In the genomic region with DNA sequence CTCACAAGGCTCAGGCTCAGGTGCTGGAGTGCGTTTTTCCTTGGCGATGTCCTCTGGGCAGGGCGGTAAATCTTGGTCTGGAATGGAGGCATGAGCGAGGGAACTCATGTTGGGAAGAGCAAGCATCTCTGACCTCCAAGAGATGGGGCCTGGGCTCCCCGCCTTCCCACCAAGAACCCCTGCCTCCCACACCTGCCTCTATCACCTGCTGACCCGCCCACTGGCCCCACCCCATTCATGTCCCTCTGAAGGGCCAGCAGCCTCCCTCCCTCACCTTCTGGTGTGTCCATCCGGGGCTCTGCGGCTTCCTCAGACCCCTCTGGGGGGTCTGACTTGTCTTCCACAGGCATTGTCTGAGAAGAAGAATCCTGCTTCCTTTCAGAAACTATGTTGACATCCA, we compare ENCODE assay signal across 42 cellular contexts. TPM values are rescaled to one million over a fixed set of nuclear protein-coding genes. Genes with fewer than 3 reads are reported as not detected.
"Had no signal": no experiment of that assay in that cellular context is flagged by ENCODE, and none has a peak within 500 bp of the region (broad histone marks: within the 10 kb centered on the region; RNA-seq: fewer than 3 reads in every experiment).

No MANE protein-coding gene starts in this region.

- H3K27ac ChIP-seq: adrenal gland, ascending aorta, body of pancreas, brain microvascular endothelial cell, breast epithelium, cardiac muscle cell had no signal

- H3K4me1 Mint-ChIP-seq: activated naive CD4-positive, alpha-beta T cell treated with anti-CD3 and anti-CD28 coated beads, Interleukin-2, amount 10 ng/mL, durations not matched to agents 7 days and 5 days; activated naive CD4-positive, alpha-beta T cell treated with anti-CD3 and anti-CD28 coated beads, Interleukin-2, amount 50 U/mL, for 24 hours; brain had no signal

- DNase-seq: activated effector memory CD4-positive, alpha-beta T cell treated with anti-CD3 and anti-CD28 coated beads, Interleukin-2, amount 50 U/mL, for 16 hours; activated effector memory CD4-positive, alpha-beta T cell treated with Interleukin-2 at 50 U/mL for 16 hours; activated gamma-delta T cell; activated gamma-delta T cell treated with Interleukin-2 at 50 U/mL for 16 hours; activated naive CD4-positive, alpha-beta T cell; activated naive CD4-positive, alpha-beta T cell treated with anti-CD3 and anti-CD28 coated beads for 36 hours; activated naive CD4-positive, alpha-beta T cell treated with anti-CD3 and anti-CD28 coated beads, Interleukin-2, amount 10 ng/mL, durations not matched to agents 7 days and 5 days; activated naive CD4-positive, alpha-beta T cell treated with anti-CD3 and anti-CD28 coated beads, Interleukin-2, amount 50 U/mL, for 16 hours; activated naive CD4-positive, alpha-beta T cell treated with Interleukin-2 at 50 U/mL for 16 hours; activated naive CD8-positive, alpha-beta T cell treated with anti-CD3 and anti-CD28 coated beads for 36 hours; activated naive CD8-positive, alpha-beta T cell treated with anti-CD3 and anti-CD28 coated beads, Interleukin-2, amount 10 ng/mL, durations not matched to agents 7 days and 5 days; activated naive CD8-positive, alpha-beta T cell treated with anti-CD3 and anti-CD28 coated beads, Interleukin-2, amount 50 U/mL, for 24 hours; activated T-cell treated with anti-CD3 and anti-CD28 coated beads for 4 hours; activated T-cell treated with anti-CD3 and anti-CD28 coated beads, Interleukin-2, amount 50 U/mL, for 1 hour; activated T-cell treated with anti-CD3 and anti-CD28 coated beads, Interleukin-2, amount 50 U/mL, for 24 hours; activated T-cell treated with anti-CD3 and anti-CD28 coated beads, Interleukin-2, amount 50 U/mL, for 4 hours; activated T-cell treated with anti-CD3 and anti-CD28 coated beads, Interleukin-2, amount 50 U/mL, for 48 hours; amniotic stem cell; amygdala; anterior cingulate cortex; aorta; body of pancreas; brain microvascular endothelial cell; caudate nucleus; central memory CD4-positive, alpha-beta T cell; cerebellar nuclear complex had no signal

- H3K9me3 Mint-ChIP-seq: activated naive CD4-positive, alpha-beta T cell treated with anti-CD3 and anti-CD28 coated beads, Interleukin-2, amount 50 U/mL, for 24 hours; activated naive CD4-positive, alpha-beta T cell treated with anti-CD3 and anti-CD28 coated beads, Interleukin-2, amount 50 U/mL, for 72 hours; activated naive CD8-positive, alpha-beta T cell treated with anti-CD3 and anti-CD28 coated beads for 36 hours; activated naive CD8-positive, alpha-beta T cell treated with anti-CD3 and anti-CD28 coated beads, Interleukin-2, amount 50 U/mL, for 24 hours; activated T-cell treated with anti-CD3 and anti-CD28 coated beads, Interleukin-2, amount 50 U/mL, for 24 hours; activated T-cell treated with anti-CD3 and anti-CD28 coated beads, Interleukin-2, amount 50 U/mL, for 4 hours; activated T-helper 1 cell treated with anti-CD3 and anti-CD28 coated beads, Interleukin-12 subunit alpha, Interleukin-12 subunit beta, Interleukin-2, Interleukin-4 antibody, amounts not matched to agents 30 ng/mL and 10 ng/mL and 1 ng/mL, durations not matched to agents 14 hours and 24 hours and 36 hours; activated T-helper 17 cell treated with anti-CD3 and anti-CD28 coated beads, Interleukin-2, amount 50 U/mL, for 72 hours; central memory CD8-positive, alpha-beta T cell had no signal

- H3K27me3 ChIP-seq: adrenal gland, ascending aorta, body of pancreas, brain microvascular endothelial cell, breast epithelium, cardiac muscle cell had no signal

- FAIRE-seq: astrocyte, bronchial epithelial cell had no signal

- H3K27ac Mint-ChIP-seq: activated naive CD4-positive, alpha-beta T cell treated with anti-CD3 and anti-CD28 coated beads for 36 hours; activated naive CD4-positive, alpha-beta T cell treated with anti-CD3 and anti-CD28 coated beads, Interleukin-2, amount 10 ng/mL, durations not matched to agents 7 days and 5 days; activated naive CD4-positive, alpha-beta T cell treated with anti-CD3 and anti-CD28 coated beads, Interleukin-2, amount 50 U/mL, for 24 hours; activated naive CD4-positive, alpha-beta T cell treated with anti-CD3 and anti-CD28 coated beads, Interleukin-2, amount 50 U/mL, for 72 hours; activated naive CD8-positive, alpha-beta T cell; activated naive CD8-positive, alpha-beta T cell treated with anti-CD3 and anti-CD28 coated beads for 36 hours; activated naive CD8-positive, alpha-beta T cell treated with anti-CD3 and anti-CD28 coated beads, Interleukin-2, amount 10 ng/mL, durations not matched to agents 7 days and 5 days; activated naive CD8-positive, alpha-beta T cell treated with anti-CD3 and anti-CD28 coated beads, Interleukin-2, amount 50 U/mL, for 24 hours; activated T-cell treated with anti-CD3 and anti-CD28 coated beads, Interleukin-2, amount 50 U/mL, for 24 hours; activated T-helper 1 cell treated with anti-CD3 and anti-CD28 coated beads, Interleukin-12 subunit alpha, Interleukin-12 subunit beta, Interleukin-2, Interleukin-4 antibody, amounts not matched to agents 30 ng/mL and 10 ng/mL and 1 ng/mL, durations not matched to agents 14 hours and 24 hours and 36 hours; activated T-helper 17 cell treated with anti-CD3 and anti-CD28 coated beads, Interleukin-2, amount 50 U/mL, for 72 hours; activated T-helper 2 cell treated with anti-CD3 and anti-CD28 coated beads, Interferon-gamma antibody, Interleukin-2, Interleukin-4, amounts not matched to agents 10 μg/mL and 5 μg/mL and 100 μg/mL, durations not matched to agents 14 hours and 24 hours and 36 hours; brain had no signal

- H3K4me1 ChIP-seq: ascending aorta, body of pancreas, breast epithelium had no signal

- ATAC-seq: activated naive CD4-positive, alpha-beta T cell treated with anti-CD3 and anti-CD28 coated beads, Interleukin-2, amount 50 U/mL, for 72 hours; activated naive CD8-positive, alpha-beta T cell treated with anti-CD3 and anti-CD28 coated beads, Interleukin-2, amount 50 U/mL, for 24 hours; activated T-cell treated with anti-CD3 and anti-CD28 coated beads, Interleukin-2, amount 50 U/mL, for 4 hours; activated T-helper 17 cell treated with anti-CD3 and anti-CD28 coated beads, Interleukin-2, amount 50 U/mL, for 72 hours; body of pancreas had no signal

- H3K27me3 Mint-ChIP-seq: activated naive CD4-positive, alpha-beta T cell treated with anti-CD3 and anti-CD28 coated beads, Interleukin-2, amount 10 ng/mL, durations not matched to agents 7 days and 5 days; activated naive CD4-positive, alpha-beta T cell treated with anti-CD3 and anti-CD28 coated beads, Interleukin-2, amount 50 U/mL, for 24 hours; activated naive CD8-positive, alpha-beta T cell; activated naive CD8-positive, alpha-beta T cell treated with anti-CD3 and anti-CD28 coated beads for 36 hours; activated naive CD8-positive, alpha-beta T cell treated with anti-CD3 and anti-CD28 coated beads, Interleukin-2, amount 10 ng/mL, durations not matched to agents 7 days and 5 days; activated naive CD8-positive, alpha-beta T cell treated with anti-CD3 and anti-CD28 coated beads, Interleukin-2, amount 50 U/mL, for 24 hours; activated T-cell treated with anti-CD3 and anti-CD28 coated beads, Interleukin-2, amount 50 U/mL, for 24 hours; activated T-helper 17 cell treated with anti-CD3 and anti-CD28 coated beads, Interleukin-2, amount 50 U/mL, for 72 hours; central memory CD8-positive, alpha-beta T cell had no signal

- H3K4me3 ChIP-seq: adrenal gland, ascending aorta, body of pancreas, breast epithelium, cardiac muscle cell had no signal

- H3K4me3 Mint-ChIP-seq: activated naive CD4-positive, alpha-beta T cell treated with anti-CD3 and anti-CD28 coated beads for 36 hours; activated naive CD4-positive, alpha-beta T cell treated with anti-CD3 and anti-CD28 coated beads, Interleukin-2, amount 10 ng/mL, durations not matched to agents 7 days and 5 days; activated naive CD4-positive, alpha-beta T cell treated with anti-CD3 and anti-CD28 coated beads, Interleukin-2, amount 50 U/mL, for 24 hours; activated naive CD8-positive, alpha-beta T cell; activated naive CD8-positive, alpha-beta T cell treated with anti-CD3 and anti-CD28 coated beads for 36 hours; activated naive CD8-positive, alpha-beta T cell treated with anti-CD3 and anti-CD28 coated beads, Interleukin-2, amount 10 ng/mL, durations not matched to agents 7 days and 5 days; activated naive CD8-positive, alpha-beta T cell treated with anti-CD3 and anti-CD28 coated beads, Interleukin-2, amount 50 U/mL, for 24 hours; activated T-cell treated with anti-CD3 and anti-CD28 coated beads, Interleukin-2, amount 50 U/mL, for 24 hours; activated T-cell treated with anti-CD3 and anti-CD28 coated beads, Interleukin-2, amount 50 U/mL, for 4 hours; activated T-helper 1 cell treated with anti-CD3 and anti-CD28 coated beads, Interleukin-12 subunit alpha, Interleukin-12 subunit beta, Interleukin-2, Interleukin-4 antibody, amounts not matched to agents 30 ng/mL and 10 ng/mL and 1 ng/mL, durations not matched to agents 14 hours and 24 hours and 36 hours; activated T-helper 17 cell treated with anti-CD3 and anti-CD28 coated beads, Interleukin-2, amount 50 U/mL, for 72 hours; brain; central memory CD8-positive, alpha-beta T cell had no signal

- H3K9me3 ChIP-seq: adrenal gland, ascending aorta, body of pancreas, breast epithelium had no signal

RNA-seq across cellular contexts. Expression of a gene that starts 31.2 kb away (rescaled TPM):
- total RNA-seq: activated naive CD4-positive, alpha-beta T cell treated with anti-CD3 and anti-CD28 coated beads for 36 hours; activated naive CD4-positive, alpha-beta T cell treated with anti-CD3 and anti-CD28 coated beads, Interleukin-2, amount 50 U/mL, for 72 hours; activated naive CD8-positive, alpha-beta T cell treated with anti-CD3 and anti-CD28 coated beads for 36 hours; activated naive CD8-positive, alpha-beta T cell treated with anti-CD3 and anti-CD28 coated beads, Interleukin-2, amount 10 ng/mL, durations not matched to agents 7 days and 5 days; activated T-cell treated with anti-CD3 and anti-CD28 coated beads, Interleukin-2, amount 50 U/mL, for 4 hours; activated T-helper 1 cell treated with anti-CD3 and anti-CD28 coated beads, Interleukin-12 subunit alpha, Interleukin-12 subunit beta, Interleukin-2, Interleukin-4 antibody, amounts not matched to agents 30 ng/mL and 10 ng/mL and 1 ng/mL, durations not matched to agents 14 hours and 24 hours and 36 hours; activated T-helper 17 cell treated with anti-CD3 and anti-CD28 coated beads, Interleukin-2, amount 50 U/mL, for 72 hours; activated T-helper 2 cell treated with anti-CD3 and anti-CD28 coated beads, Interferon-gamma antibody, Interleukin-2, Interleukin-4, amounts not matched to agents 10 μg/mL and 5 μg/mL and 100 μg/mL, durations not matched to agents 14 hours and 24 hours and 36 hours; ascending aorta; astrocyte; cardiac muscle cell; cerebellum; chondrocyte had no signal
- polyA plus RNA-seq: cardiac muscle cell had no signal
